7 cellular contexts compared by ENCODE assay signal in the genomic region with DNA sequence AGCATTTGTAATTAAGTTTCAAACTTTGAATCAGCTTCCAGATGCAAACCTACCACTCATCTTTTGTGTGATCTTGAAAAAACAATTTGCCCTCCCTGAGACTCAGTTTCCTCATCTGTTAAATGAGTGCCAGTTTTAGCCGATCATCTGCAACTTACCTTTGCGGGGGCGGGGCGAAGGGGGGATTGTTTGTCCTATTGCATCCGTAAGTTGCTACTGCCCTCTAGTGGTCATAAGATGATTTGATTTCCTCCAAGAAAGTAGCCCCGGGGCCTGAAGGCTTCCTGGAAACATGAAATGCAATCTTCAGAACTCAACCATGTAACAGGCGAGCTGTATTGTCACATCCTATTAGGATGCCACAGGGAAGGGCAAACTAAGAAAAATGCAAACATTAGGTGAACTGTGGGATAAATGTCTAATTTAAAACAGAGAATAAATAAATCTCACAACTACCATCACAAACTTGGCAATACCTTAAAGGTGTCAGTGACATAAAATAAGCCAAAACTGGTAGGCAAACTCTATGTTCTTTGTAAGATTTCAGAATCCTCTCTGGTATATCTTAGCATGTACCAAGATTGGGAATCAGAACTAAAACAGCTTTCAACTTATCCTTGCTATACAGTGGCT.
DNase-seq lines count a peak whose midpoint lies in the region; ATAC-seq and TF ChIP-seq lines count a peak whose summit lies in the region.

No MANE protein-coding gene starts in this region.

- no peaks in the 10 kb centered on the region for H3K27me3 ChIP-seq in testis

- peak; percentile 52 for ATAC-seq in HG03571 (IDR thresholded peaks at IDR 0.05; ENCODE audit: unreplicated experiment)
- ATAC-seq in naive B cell (ENCODE audit: low read depth in 2 of 2): no peak

- no peaks in the 10 kb centered on the region for H3K9me3 ChIP-seq in testis

- no peaks in the 10 kb centered on the region for H3K4me1 ChIP-seq in testis

- H3K9me3 Mint-ChIP-seq in activated CD4-positive, alpha-beta memory T cell treated with anti-CD3 and anti-CD28 coated beads for 36 hours: no peaks in the 10 kb centered on the region
- peaks cover 0 to 4% (median 0%) of the 10 kb centered on the region in 7 donors for H3K9me3 Mint-ChIP-seq in naive B cell

- no peak overlapping the region for H3K27ac Mint-ChIP-seq in activated CD4-positive, alpha-beta memory T cell treated with anti-CD3 and anti-CD28 coated beads for 36 hours
- H3K27ac Mint-ChIP-seq in naive B cell: no peak overlapping the region

- H3K36me3 Mint-ChIP-seq in activated CD4-positive, alpha-beta memory T cell treated with anti-CD3 and anti-CD28 coated beads for 36 hours: no peaks in the 10 kb centered on the region
- H3K36me3 Mint-ChIP-seq in naive B cell: no peaks in the 10 kb centered on the region

- DNase-seq in NCI-H748 (lab: John Stamatoyannopoulos, UW; ENCODE audit: unreplicated experiment) (peak; percentile 63), epithelial cell of esophagus (ENCODE audit: low read depth) (peak; percentile 81), naive B cell (peak; percentile 15), testis (peak; percentile 73)
- DNase-seq in activated CD4-positive, alpha-beta memory T cell treated with anti-CD3 and anti-CD28 coated beads for 36 hours: peak; percentile 57

- no peaks in the 10 kb centered on the region for H3K27me3 Mint-ChIP-seq in activated CD4-positive, alpha-beta memory T cell treated with anti-CD3 and anti-CD28 coated beads for 36 hours
- H3K27me3 Mint-ChIP-seq in naive B cell: peaks cover 0 to 15% (median 10%) of the 10 kb centered on the region in 3 donors

- no peak overlapping the region for H3K27ac ChIP-seq in testis

- CTCF ChIA-PET in activated CD4-positive, alpha-beta memory T cell treated with anti-CD3 and anti-CD28 coated beads for 36 hours (lab: Charles Lee): interaction anchor here (0.9 to 3.4 kb wide), 11 partner anchors 10 to 914 kb away, joined by 3 to 19 read pairs (median 3); no protein-coding TSS in a partner anchor

- H3K4me1 Mint-ChIP-seq in activated CD4-positive, alpha-beta memory T cell treated with anti-CD3 and anti-CD28 coated beads for 36 hours (ENCODE audit: low read depth): no peaks in the 10 kb centered on the region
- peaks cover 0 to 4% (median 0%) of the 10 kb centered on the region in 3 donors for H3K4me1 Mint-ChIP-seq in naive B cell

- POLR2A ChIA-PET in activated CD4-positive, alpha-beta memory T cell treated with anti-CD3 and anti-CD28 coated beads for 36 hours (lab: Charles Lee): no interaction called here

- intact Hi-C loops in activated CD4-positive, alpha-beta memory T cell treated with anti-CD3 and anti-CD28 coated beads for 36 hours (cut with micrococcal nuclease): loop anchor here (1.0 to 10.0 kb wide), 2 partner anchors 841 to 1872 kb away; no protein-coding TSS in a partner anchor
- intact Hi-C loops in testis (cut with DNase I; ENCODE audit: low total_unique reads): no loop called here

- no peak overlapping the region for H3K4me3 ChIP-seq in epithelial cell of esophagus (ENCODE audit: low read length)
- no peak overlapping the region for H3K4me3 ChIP-seq in testis

- H3K36me3 ChIP-seq in testis (ENCODE audit: low read depth, missing control alignments): no peaks in the 10 kb centered on the region

- 4 to 7% methylated on average over 7 of the region's 7 CpGs for WGBS in testis, 2 donors

- TF ChIP-seq POLR2A in testis (IDR thresholded peaks at IDR 0.05): no peak

- H3K4me3 Mint-ChIP-seq in activated CD4-positive, alpha-beta memory T cell treated with anti-CD3 and anti-CD28 coated beads for 36 hours: no peak overlapping the region
- H3K4me3 Mint-ChIP-seq in naive B cell: no peak overlapping the region

- TF ChIP-seq CTCF in GM12872 (IDR thresholded peaks at IDR 0.05; ENCODE audit: insufficient read depth, low read depth, low read length) (peak; percentile 70), epithelial cell of esophagus (IDR thresholded peaks at IDR 0.05; ENCODE audit: insufficient read depth, low read depth, low read length, missing control alignments) (peak; percentile 65), testis (IDR thresholded peaks at IDR 0.05) (peak; percentile 42 to 78 (median 75))

Comparison
In these comparisons a context has a peak if more than half of its experiments do, and no peak if none do; other contexts are left out.
1. DNase-seq: peak in every context shown above with its lines; median percentile 81 in epithelial cell of esophagus; 73 in testis; 63 in NCI-H748; 57 in activated CD4-positive, alpha-beta memory T cell treated with anti-CD3 and anti-CD28 coated beads for 36 hours; 15 in naive B cell.